8 cellular contexts compared by ENCODE assay signal in genomic region chr6:107847844-107848802, GRCh38. TPM values are rescaled to one million over a fixed set of nuclear protein-coding genes. Genes with fewer than 3 reads are reported as not detected.
DNase-seq lines count a peak whose midpoint lies in the region; ATAC-seq, FAIRE-seq and TF ChIP-seq lines count a peak whose summit lies in the region.

No MANE protein-coding gene starts in this region.

- peak; percentile 96 to 99 for ATAC-seq in A549
- ATAC-seq in GM18867 (IDR thresholded peaks at IDR 0.05; ENCODE audit: unreplicated experiment): peak; percentile 74

- no peaks in the 10 kb centered on the region for H3K9me3 ChIP-seq in A549

- peak; percentile 69 to 70 for DNase-seq in A549 (ENCODE audit: low read depth in 1 of 2, low spot score in 1 of 2)
- peak; percentile 94 for DNase-seq in HK-2 (ENCODE audit: unreplicated experiment)
- DNase-seq in NOMO-1 treated with DMSO at 0.1 percent for 48 hours (lab: John Stamatoyannopoulos, UW; ENCODE audit: unreplicated experiment): peak; percentile 56
- DNase-seq in activated CD8-positive, alpha-beta memory T cell treated with anti-CD3 and anti-CD28 coated beads, Interleukin-2, amount 50 U/mL, for 1 hour (ENCODE audit: extremely low read depth): peak; percentile 33
- DNase-seq in midbrain (lab: John Stamatoyannopoulos, UW): peak; percentile 85
- peak; percentile 69 for DNase-seq in stimulated activated CD8-positive, alpha-beta memory T cell treated with anti-CD3 and anti-CD28 coated beads, Interleukin-15, amount 100 ng/mL, for 24 hours (ENCODE audit: low read depth)

- POLR2A ChIA-PET in A549 (lab: Yijun Ruan, JAX): interaction anchor here (0.6 kb wide), 1 partner anchor 651 kb away, joined by 4 read pairs; no protein-coding TSS in a partner anchor

- H3K27ac ChIP-seq in A549: peak overlapping the region; percentile 72 to 76

- CTCF ChIA-PET in A549 (lab: Yijun Ruan, JAX): interaction anchor here (0.7 to 4.0 kb wide), 36 partner anchors 9 to 1508 kb away, joined by 3 to 36 read pairs (median 4); no protein-coding TSS in a partner anchor

- TF ChIP-seq POLR2A in A549 (IDR thresholded peaks at IDR 0.05; ENCODE audit: low read length): peak; percentile 29; the same call in 1 of the 2 replicates

- no peaks in the 10 kb centered on the region for H3K4me1 ChIP-seq in A549

- H3K4me3 ChIP-seq in A549: peak overlapping the region; percentile 54

- H3K4me2 ChIP-seq in A549: peak overlapping the region; percentile 89

- FAIRE-seq in A549 (lab: Jason Lieb, UNC) (no peak), endometrium (lab: Jason Lieb, UNC) (peak; percentile 4)

- TF ChIP-seq CTCF in A549 (IDR thresholded peaks at IDR 0.05): peak; percentile 79

- TF ChIP-seq RAD21 in A549 (conservative IDR thresholded peaks at IDR 0.05 in 1 of 2, IDR thresholded peaks at IDR 0.05 in 1 of 2): peak; percentile 60 to 78

- 27% methylated on average over 21 of the region's 52 CpGs for WGBS in A549 (ENCODE audit: missing lambda C conversion rate)

- TF ChIP-seq EP300 in A549 (IDR thresholded peaks at IDR 0.05): no peak

TF ChIP-seq in A549, 52 proteins besides CTCF, POLR2A, EP300 and RAD21:
- TF ChIP-seq HOXB13 (CRISPR knock-in tag; IDR thresholded peaks at IDR 0.05; ENCODE audit: low read depth): 0 out of 2 replicates have a peak, but pooled peaks have one; percentile 31
- no peak for TF ChIP-seq NFE2L2 (conservative IDR thresholded peaks at IDR 0.05; ENCODE audit: low read length)
- TF ChIP-seq KDM1A (IDR thresholded peaks at IDR 0.05; ENCODE audit: low read depth): no peak
- TF ChIP-seq MAX (IDR thresholded peaks at IDR 0.05): peak; percentile 71
- TF ChIP-seq E2F6 (IDR thresholded peaks at IDR 0.05; ENCODE audit: borderline replicate concordance, low read depth): peak; percentile 65; the same call in 1 of the 2 replicates
- TF ChIP-seq SMC3 (IDR thresholded peaks at IDR 0.05): peak; percentile 86
- TF ChIP-seq USF2 (IDR thresholded peaks at IDR 0.05): no peak
- no peak for TF ChIP-seq BHLHE40 (IDR thresholded peaks at IDR 0.05; ENCODE audit: low read depth, low read length)
- 0 out of 2 replicates have a peak, but pooled peaks have one; percentile 28 for TF ChIP-seq HOXB5 (CRISPR knock-in tag; IDR thresholded peaks at IDR 0.05)
- TF ChIP-seq RFX5 (IDR thresholded peaks at IDR 0.05): no peak
- no peak for TF ChIP-seq MAFK (IDR thresholded peaks at IDR 0.05; ENCODE audit: partially characterized antibody)
- no peak for TF ChIP-seq RCOR1 (IDR thresholded peaks at IDR 0.05; ENCODE audit: low read depth, low read length)
- no peak for TF ChIP-seq NR3C1 (IDR thresholded peaks at IDR 0.05)
- TF ChIP-seq SREBF2 (IDR thresholded peaks at IDR 0.05): no peak

RNA-seq across cellular contexts. Expression of gene SCML4, which starts 24.0 kb away (rescaled TPM):
- polyA plus RNA-seq in A549 (2011; rRNA removed) (not detected in 2 replicates), A549 (2017; fragmentation: RNase III; extraction: RNeasy Plus Mini Kit Qiagen cat#74134 plus additional on column Dnase treatment) (not detected in 3 replicates)
- polyA plus RNA-seq in A549 (2012; cell fraction: cytosol; rRNA removed): not detected in 2 replicates
- polyA plus RNA-seq in A549 (2012; cell fraction: nucleus; rRNA removed): not detected in 2 replicates
- polyA minus RNA-seq in A549 (2011; rRNA and poly(A)+ RNA removed): not detected in 2 replicates

Comparison
In these comparisons a context has a peak if more than half of its experiments do, and no peak if none do; other contexts are left out.
1. Peak in every context shown above with its lines: DNase-seq, ATAC-seq, H3K4me3 ChIP-seq and H3K27ac ChIP-seq.
2. DNase-seq: peak in every context shown above with its lines; median percentile 94 in HK-2; 85 in midbrain; 70 in A549; 69 in stimulated activated CD8-positive, alpha-beta memory T cell treated with anti-CD3 and anti-CD28 coated beads, Interleukin-15, amount 100 ng/mL, for 24 hours; 56 in NOMO-1 treated with DMSO at 0.1 percent for 48 hours; 33 in activated CD8-positive, alpha-beta memory T cell treated with anti-CD3 and anti-CD28 coated beads, Interleukin-2, amount 50 U/mL, for 1 hour.